1 cellular context compared by ENCODE assay signal in the genomic region with DNA sequence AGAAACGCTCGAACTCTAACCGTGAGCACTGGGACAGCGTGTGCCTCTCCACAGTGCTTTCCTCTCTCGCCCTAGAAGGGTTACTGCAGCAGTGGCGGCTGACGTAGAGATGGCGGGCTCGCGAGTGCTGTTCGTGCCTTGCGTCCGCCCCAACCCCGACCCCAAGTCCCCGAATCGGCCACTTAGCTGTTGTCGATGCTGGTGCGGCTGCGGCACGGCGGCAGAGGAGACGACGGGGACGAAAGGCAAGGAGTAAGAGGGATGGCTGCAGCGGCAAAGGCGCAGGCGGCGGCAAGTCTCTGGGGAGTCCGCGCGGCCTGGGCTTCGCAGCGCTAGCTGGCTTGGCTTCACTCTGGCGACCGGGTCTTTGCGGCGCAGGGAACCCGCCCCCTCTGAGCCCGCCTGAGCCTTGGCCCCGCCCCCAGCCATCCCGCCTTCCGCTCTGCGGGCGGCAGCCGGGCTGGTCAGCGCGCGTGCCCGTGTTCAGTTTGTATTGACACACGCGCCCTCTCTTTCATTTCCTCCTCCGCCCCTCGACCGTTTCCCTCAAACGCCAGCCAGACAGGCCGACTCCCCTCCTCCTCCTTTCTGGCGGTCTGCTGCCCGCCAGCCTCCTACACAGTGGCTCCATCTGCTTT.
A peak's percentile ranks its signal among the peaks of the same experiment; 100 is the strongest.
TF ChIP-seq lines count a peak whose summit lies in the region.

A gene (minus strand): TSS at position 354 of the 638 bp plus-strand sequence. CDS start 513 bp downstream, outside the sequence.

TF ChIP-seq in GM12878, 131 proteins besides CTCF, POLR2A, EP300 and RAD21 (continued from another document and continues in another):
- TF ChIP-seq, protein P1, sequence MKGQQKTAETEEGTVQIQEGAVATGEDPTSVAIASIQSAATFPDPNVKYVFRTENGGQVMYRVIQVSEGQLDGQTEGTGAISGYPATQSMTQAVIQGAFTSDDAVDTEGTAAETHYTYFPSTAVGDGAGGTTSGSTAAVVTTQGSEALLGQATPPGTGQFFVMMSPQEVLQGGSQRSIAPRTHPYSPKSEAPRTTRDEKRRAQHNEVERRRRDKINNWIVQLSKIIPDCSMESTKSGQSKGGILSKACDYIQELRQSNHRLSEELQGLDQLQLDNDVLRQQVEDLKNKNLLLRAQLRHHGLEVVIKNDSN (IDR thresholded peaks at IDR 0.05; ENCODE audit: borderline replicate concordance, extremely low read length, insufficient read depth, low read depth, low read length): no peak
- TF ChIP-seq, protein P2, sequence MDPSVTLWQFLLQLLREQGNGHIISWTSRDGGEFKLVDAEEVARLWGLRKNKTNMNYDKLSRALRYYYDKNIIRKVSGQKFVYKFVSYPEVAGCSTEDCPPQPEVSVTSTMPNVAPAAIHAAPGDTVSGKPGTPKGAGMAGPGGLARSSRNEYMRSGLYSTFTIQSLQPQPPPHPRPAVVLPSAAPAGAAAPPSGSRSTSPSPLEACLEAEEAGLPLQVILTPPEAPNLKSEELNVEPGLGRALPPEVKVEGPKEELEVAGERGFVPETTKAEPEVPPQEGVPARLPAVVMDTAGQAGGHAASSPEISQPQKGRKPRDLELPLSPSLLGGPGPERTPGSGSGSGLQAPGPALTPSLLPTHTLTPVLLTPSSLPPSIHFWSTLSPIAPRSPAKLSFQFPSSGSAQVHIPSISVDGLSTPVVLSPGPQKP (IDR thresholded peaks at IDR 0.05; ENCODE audit: low read depth, low read length): no peak
- TF ChIP-seq GATAD2B (conservative IDR thresholded peaks at IDR 0.05; ENCODE audit: low read depth) (no peak), ZBED1 (IDR thresholded peaks at IDR 0.05; ENCODE audit: borderline replicate concordance) (no peak), POU2F2 (IDR thresholded peaks at IDR 0.05; ENCODE audit: borderline replicate concordance, low read depth, low read length) (no peak), BMI1 (IDR thresholded peaks at IDR 0.05; ENCODE audit: borderline replicate concordance) (no peak), NR2C2 (IDR thresholded peaks at IDR 0.05; ENCODE audit: borderline replicate concordance, control insufficient read depth, insufficient read length, low read depth) (no peak), KDM1A (IDR thresholded peaks at IDR 0.05; ENCODE audit: borderline replicate concordance) (no peak), RUNX3 (IDR thresholded peaks at IDR 0.05; ENCODE audit: low read length) (no peak; the same call in none of the 2 replicates), IRF4 (IDR thresholded peaks at IDR 0.05; ENCODE audit: low read depth, low read length) (no peak), ETV6 (conservative IDR thresholded peaks at IDR 0.05 in 1 of 2, IDR thresholded peaks at IDR 0.05 in 1 of 2; ENCODE audit: borderline replicate concordance in 1 of 2, low read depth in 1 of 2) (no peak), JUND (IDR thresholded peaks at IDR 0.05; ENCODE audit: low read depth, low read length) (no peak), TBL1XR1 (IDR thresholded peaks at IDR 0.05; ENCODE audit: low read depth, low read length) (no peak), NFXL1 (IDR thresholded peaks at IDR 0.05; ENCODE audit: borderline replicate concordance) (no peak), BACH1 (IDR thresholded peaks at IDR 0.05; ENCODE audit: borderline replicate concordance) (no peak), CREB1 (IDR thresholded peaks at IDR 0.05; ENCODE audit: low read depth) (0 out of 2 replicates have a peak, but pooled peaks have one; percentile 28), CHD2 (IDR thresholded peaks at IDR 0.05; ENCODE audit: borderline replicate concordance, low read depth, low read length) (peak; percentile 34; the same call in 1 of the 2 replicates), GABPA (IDR thresholded peaks at IDR 0.05; ENCODE audit: low read depth) (no peak), SUPT20H (IDR thresholded peaks at IDR 0.05; ENCODE audit: borderline replicate concordance, control insufficient read depth, low read depth, low read length) (no peak), TCF7 (IDR thresholded peaks at IDR 0.05; ENCODE audit: borderline replicate concordance) (no peak), IKZF1 (conservative IDR thresholded peaks at IDR 0.05) (0 out of 2 replicates have a peak, but pooled peaks have one; percentile 38), EGR1 (IDR thresholded peaks at IDR 0.05; ENCODE audit: borderline replicate concordance in 1 of 2, low read depth in 2 of 2, low read length in 2 of 2) (no peak), SP1 (IDR thresholded peaks at IDR 0.05; ENCODE audit: low read depth, low read length) (no peak), MYC (IDR thresholded peaks at IDR 0.05; ENCODE audit: insufficient read depth, insufficient read length, insufficient replicate concordance, low read length, severe bottlenecking) (no peak), TAF1 (IDR thresholded peaks at IDR 0.05; ENCODE audit: borderline replicate concordance, low read depth, low read length) (0 out of 2 replicates have a peak, but pooled peaks have one; percentile 19), CBFB (IDR thresholded peaks at IDR 0.05; ENCODE audit: low read depth) (no peak), DPF2 (IDR thresholded peaks at IDR 0.05) (no peak), TCF12 (IDR thresholded peaks at IDR 0.05; ENCODE audit: low read depth, low read length) (0 out of 2 replicates have a peak, but pooled peaks have one; percentile 16), BHLHE40 (IDR thresholded peaks at IDR 0.05; ENCODE audit: borderline replicate concordance in 1 of 2, low read depth in 2 of 2, low read length in 1 of 2) (peak; percentile 67 to 76; a peak in 3 of 4 replicates), MTA2 (IDR thresholded peaks at IDR 0.05; ENCODE audit: low read depth) (no peak)
- TF ChIP-seq, protein P3, sequence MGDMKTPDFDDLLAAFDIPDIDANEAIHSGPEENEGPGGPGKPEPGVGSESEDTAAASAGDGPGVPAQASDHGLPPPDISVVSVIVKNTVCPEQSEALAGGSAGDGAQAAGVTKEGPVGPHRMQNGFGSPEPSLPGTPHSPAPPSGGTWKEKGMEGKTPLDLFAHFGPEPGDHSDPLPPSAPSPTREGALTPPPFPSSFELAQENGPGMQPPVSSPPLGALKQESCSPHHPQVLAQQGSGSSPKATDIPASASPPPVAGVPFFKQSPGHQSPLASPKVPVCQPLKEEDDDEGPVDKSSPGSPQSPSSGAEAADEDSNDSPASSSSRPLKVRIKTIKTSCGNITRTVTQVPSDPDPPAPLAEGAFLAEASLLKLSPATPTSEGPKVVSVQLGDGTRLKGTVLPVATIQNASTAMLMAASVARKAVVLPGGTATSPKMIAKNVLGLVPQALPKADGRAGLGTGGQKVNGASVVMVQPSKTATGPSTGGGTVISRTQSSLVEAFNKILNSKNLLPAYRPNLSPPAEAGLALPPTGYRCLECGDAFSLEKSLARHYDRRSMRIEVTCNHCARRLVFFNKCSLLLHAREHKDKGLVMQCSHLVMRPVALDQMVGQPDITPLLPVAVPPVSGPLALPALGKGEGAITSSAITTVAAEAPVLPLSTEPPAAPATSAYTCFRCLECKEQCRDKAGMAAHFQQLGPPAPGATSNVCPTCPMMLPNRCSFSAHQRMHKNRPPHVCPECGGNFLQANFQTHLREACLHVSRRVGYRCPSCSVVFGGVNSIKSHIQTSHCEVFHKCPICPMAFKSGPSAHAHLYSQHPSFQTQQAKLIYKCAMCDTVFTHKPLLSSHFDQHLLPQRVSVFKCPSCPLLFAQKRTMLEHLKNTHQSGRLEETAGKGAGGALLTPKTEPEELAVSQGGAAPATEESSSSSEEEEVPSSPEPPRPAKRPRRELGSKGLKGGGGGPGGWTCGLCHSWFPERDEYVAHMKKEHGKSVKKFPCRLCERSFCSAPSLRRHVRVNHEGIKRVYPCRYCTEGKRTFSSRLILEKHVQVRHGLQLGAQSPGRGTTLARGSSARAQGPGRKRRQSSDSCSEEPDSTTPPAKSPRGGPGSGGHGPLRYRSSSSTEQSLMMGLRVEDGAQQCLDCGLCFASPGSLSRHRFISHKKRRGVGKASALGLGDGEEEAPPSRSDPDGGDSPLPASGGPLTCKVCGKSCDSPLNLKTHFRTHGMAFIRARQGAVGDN (IDR thresholded peaks at IDR 0.05): no peak
- TF ChIP-seq, protein P4, sequence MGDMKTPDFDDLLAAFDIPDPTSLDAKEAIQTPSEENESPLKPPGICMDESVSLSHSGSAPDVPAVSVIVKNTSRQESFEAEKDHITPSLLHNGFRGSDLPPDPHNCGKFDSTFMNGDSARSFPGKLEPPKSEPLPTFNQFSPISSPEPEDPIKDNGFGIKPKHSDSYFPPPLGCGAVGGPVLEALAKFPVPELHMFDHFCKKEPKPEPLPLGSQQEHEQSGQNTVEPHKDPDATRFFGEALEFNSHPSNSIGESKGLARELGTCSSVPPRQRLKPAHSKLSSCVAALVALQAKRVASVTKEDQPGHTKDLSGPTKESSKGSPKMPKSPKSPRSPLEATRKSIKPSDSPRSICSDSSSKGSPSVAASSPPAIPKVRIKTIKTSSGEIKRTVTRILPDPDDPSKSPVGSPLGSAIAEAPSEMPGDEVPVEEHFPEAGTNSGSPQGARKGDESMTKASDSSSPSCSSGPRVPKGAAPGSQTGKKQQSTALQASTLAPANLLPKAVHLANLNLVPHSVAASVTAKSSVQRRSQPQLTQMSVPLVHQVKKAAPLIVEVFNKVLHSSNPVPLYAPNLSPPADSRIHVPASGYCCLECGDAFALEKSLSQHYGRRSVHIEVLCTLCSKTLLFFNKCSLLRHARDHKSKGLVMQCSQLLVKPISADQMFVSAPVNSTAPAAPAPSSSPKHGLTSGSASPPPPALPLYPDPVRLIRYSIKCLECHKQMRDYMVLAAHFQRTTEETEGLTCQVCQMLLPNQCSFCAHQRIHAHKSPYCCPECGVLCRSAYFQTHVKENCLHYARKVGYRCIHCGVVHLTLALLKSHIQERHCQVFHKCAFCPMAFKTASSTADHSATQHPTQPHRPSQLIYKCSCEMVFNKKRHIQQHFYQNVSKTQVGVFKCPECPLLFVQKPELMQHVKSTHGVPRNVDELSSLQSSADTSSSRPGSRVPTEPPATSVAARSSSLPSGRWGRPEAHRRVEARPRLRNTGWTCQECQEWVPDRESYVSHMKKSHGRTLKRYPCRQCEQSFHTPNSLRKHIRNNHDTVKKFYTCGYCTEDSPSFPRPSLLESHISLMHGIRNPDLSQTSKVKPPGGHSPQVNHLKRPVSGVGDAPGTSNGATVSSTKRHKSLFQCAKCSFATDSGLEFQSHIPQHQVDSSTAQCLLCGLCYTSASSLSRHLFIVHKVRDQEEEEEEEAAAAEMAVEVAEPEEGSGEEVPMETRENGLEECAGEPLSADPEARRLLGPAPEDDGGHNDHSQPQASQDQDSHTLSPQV (IDR thresholded peaks at IDR 0.05): no peak
- TF ChIP-seq, protein P5, sequence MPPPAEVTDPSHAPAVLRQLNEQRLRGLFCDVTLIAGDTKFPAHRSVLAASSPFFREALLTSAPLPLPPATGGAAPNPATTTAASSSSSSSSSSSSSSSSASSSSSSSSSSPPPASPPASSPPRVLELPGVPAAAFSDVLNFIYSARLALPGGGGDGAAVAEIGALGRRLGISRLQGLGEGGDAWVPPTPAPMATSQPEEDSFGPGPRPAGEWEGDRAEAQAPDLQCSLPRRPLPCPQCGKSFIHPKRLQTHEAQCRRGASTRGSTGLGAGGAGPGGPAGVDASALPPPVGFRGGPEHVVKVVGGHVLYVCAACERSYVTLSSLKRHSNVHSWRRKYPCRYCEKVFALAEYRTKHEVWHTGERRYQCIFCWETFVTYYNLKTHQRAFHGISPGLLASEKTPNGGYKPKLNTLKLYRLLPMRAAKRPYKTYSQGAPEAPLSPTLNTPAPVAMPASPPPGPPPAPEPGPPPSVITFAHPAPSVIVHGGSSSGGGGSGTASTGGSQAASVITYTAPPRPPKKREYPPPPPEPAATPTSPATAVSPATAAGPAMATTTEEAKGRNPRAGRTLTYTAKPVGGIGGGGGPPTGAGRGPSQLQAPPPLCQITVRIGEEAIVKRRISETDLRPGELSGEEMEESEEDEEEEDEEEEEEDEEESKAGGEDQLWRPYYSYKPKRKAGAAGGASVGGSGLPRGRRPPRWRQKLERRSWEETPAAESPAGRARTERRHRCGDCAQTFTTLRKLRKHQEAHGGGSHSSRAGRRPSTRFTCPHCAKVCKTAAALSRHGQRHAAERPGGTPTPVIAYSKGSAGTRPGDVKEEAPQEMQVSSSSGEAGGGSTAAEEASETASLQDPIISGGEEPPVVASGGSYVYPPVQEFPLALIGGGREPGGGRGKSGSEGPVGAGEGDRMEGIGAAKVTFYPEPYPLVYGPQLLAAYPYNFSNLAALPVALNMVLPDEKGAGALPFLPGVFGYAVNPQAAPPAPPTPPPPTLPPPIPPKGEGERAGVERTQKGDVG (CRISPR knock-in tag; IDR thresholded peaks at IDR 0.05): no peak
- TF ChIP-seq, protein P6, sequence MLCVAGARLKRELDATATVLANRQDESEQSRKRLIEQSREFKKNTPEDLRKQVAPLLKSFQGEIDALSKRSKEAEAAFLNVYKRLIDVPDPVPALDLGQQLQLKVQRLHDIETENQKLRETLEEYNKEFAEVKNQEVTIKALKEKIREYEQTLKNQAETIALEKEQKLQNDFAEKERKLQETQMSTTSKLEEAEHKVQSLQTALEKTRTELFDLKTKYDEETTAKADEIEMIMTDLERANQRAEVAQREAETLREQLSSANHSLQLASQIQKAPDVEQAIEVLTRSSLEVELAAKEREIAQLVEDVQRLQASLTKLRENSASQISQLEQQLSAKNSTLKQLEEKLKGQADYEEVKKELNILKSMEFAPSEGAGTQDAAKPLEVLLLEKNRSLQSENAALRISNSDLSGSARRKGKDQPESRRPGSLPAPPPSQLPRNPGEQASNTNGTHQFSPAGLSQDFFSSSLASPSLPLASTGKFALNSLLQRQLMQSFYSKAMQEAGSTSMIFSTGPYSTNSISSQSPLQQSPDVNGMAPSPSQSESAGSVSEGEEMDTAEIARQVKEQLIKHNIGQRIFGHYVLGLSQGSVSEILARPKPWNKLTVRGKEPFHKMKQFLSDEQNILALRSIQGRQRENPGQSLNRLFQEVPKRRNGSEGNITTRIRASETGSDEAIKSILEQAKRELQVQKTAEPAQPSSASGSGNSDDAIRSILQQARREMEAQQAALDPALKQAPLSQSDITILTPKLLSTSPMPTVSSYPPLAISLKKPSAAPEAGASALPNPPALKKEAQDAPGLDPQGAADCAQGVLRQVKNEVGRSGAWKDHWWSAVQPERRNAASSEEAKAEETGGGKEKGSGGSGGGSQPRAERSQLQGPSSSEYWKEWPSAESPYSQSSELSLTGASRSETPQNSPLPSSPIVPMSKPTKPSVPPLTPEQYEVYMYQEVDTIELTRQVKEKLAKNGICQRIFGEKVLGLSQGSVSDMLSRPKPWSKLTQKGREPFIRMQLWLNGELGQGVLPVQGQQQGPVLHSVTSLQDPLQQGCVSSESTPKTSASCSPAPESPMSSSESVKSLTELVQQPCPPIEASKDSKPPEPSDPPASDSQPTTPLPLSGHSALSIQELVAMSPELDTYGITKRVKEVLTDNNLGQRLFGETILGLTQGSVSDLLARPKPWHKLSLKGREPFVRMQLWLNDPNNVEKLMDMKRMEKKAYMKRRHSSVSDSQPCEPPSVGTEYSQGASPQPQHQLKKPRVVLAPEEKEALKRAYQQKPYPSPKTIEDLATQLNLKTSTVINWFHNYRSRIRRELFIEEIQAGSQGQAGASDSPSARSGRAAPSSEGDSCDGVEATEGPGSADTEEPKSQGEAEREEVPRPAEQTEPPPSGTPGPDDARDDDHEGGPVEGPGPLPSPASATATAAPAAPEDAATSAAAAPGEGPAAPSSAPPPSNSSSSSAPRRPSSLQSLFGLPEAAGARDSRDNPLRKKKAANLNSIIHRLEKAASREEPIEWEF (IDR thresholded peaks at IDR 0.05; ENCODE audit: insufficient replicate concordance, low read depth, low read length): no peak
- TF ChIP-seq, protein P7, sequence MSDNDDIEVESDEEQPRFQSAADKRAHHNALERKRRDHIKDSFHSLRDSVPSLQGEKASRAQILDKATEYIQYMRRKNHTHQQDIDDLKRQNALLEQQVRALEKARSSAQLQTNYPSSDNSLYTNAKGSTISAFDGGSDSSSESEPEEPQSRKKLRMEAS (IDR thresholded peaks at IDR 0.05; ENCODE audit: low read depth, low read length): 0 out of 2 replicates have a peak, but pooled peaks have one; percentile 21
